1 cellular context compared by ENCODE assay signal in genomic region chr1:155563377-155564066, GRCh38.
TF ChIP-seq lines count a peak whose summit lies in the region.
"Not testable (repeated sequence)": the region's sequence is repeated elsewhere in the genome, so short reads cannot be mapped to it uniquely, and the experiment has no call there.

No MANE protein-coding gene starts in this region.

TF ChIP-seq in K562, 482 proteins besides CTCF, POLR2A, EP300 and RAD21 (continues in another document):
- TF ChIP-seq, protein P1, sequence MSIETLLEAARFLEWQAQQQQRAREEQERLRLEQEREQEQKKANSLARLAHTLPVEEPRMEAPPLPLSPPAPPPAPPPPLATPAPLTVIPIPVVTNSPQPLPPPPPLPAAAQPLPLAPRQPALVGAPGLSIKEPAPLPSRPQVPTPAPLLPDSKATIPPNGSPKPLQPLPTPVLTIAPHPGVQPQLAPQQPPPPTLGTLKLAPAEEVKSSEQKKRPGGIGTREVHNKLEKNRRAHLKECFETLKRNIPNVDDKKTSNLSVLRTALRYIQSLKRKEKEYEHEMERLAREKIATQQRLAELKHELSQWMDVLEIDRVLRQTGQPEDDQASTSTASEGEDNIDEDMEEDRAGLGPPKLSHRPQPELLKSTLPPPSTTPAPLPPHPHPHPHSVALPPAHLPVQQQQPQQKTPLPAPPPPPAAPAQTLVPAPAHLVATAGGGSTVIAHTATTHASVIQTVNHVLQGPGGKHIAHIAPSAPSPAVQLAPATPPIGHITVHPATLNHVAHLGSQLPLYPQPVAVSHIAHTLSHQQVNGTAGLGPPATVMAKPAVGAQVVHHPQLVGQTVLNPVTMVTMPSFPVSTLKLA (conservative IDR thresholded peaks at IDR 0.05), result peak; percentile 50 to 56; a peak in 1 of 4 replicates
- TF ChIP-seq TAF7 (tag; IDR thresholded peaks at IDR 0.05), result peak; percentile 0; the same call in 1 of the 2 replicates
- TF ChIP-seq CBFB (CRISPR knock-in tag; IDR thresholded peaks at IDR 0.05), result peak; percentile 88; the same call in 1 of the 2 replicates
- TF ChIP-seq, protein P2, sequence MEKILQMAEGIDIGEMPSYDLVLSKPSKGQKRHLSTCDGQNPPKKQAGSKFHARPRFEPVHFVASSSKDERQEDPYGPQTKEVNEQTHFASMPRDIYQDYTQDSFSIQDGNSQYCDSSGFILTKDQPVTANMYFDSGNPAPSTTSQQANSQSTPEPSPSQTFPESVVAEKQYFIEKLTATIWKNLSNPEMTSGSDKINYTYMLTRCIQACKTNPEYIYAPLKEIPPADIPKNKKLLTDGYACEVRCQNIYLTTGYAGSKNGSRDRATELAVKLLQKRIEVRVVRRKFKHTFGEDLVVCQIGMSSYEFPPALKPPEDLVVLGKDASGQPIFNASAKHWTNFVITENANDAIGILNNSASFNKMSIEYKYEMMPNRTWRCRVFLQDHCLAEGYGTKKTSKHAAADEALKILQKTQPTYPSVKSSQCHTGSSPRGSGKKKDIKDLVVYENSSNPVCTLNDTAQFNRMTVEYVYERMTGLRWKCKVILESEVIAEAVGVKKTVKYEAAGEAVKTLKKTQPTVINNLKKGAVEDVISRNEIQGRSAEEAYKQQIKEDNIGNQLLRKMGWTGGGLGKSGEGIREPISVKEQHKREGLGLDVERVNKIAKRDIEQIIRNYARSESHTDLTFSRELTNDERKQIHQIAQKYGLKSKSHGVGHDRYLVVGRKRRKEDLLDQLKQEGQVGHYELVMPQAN (IDR thresholded peaks at IDR 0.05; ENCODE audit: borderline replicate concordance), result peak; percentile 79; the same call in 1 of the 2 replicates
- TF ChIP-seq, protein P3, sequence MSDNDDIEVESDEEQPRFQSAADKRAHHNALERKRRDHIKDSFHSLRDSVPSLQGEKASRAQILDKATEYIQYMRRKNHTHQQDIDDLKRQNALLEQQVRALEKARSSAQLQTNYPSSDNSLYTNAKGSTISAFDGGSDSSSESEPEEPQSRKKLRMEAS (CRISPR knock-in tag; IDR thresholded peaks at IDR 0.05), result peak; percentile 16; the same call in 1 of the 2 replicates
- 0 out of 2 replicates have a peak, but pooled peaks have one; percentile 3 for TF ChIP-seq SOX6 (IDR thresholded peaks at IDR 0.05)
- 0 out of 2 replicates have a peak, but pooled peaks have one; percentile 27 for TF ChIP-seq ZNF197 (CRISPR knock-in tag; IDR thresholded peaks at IDR 0.05; ENCODE audit: low read depth)
- peak; percentile 62 for TF ChIP-seq GTF2E2 (tag; IDR thresholded peaks at IDR 0.05)
- TF ChIP-seq, protein P4, sequence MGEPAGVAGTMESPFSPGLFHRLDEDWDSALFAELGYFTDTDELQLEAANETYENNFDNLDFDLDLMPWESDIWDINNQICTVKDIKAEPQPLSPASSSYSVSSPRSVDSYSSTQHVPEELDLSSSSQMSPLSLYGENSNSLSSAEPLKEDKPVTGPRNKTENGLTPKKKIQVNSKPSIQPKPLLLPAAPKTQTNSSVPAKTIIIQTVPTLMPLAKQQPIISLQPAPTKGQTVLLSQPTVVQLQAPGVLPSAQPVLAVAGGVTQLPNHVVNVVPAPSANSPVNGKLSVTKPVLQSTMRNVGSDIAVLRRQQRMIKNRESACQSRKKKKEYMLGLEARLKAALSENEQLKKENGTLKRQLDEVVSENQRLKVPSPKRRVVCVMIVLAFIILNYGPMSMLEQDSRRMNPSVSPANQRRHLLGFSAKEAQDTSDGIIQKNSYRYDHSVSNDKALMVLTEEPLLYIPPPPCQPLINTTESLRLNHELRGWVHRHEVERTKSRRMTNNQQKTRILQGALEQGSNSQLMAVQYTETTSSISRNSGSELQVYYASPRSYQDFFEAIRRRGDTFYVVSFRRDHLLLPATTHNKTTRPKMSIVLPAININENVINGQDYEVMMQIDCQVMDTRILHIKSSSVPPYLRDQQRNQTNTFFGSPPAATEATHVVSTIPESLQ (CRISPR knock-in tag; IDR thresholded peaks at IDR 0.05), result peak; percentile 93; the same call in 1 of the 2 replicates
- not testable (repeated sequence) for TF ChIP-seq FOXM1 (IDR thresholded peaks at IDR 0.05; ENCODE audit: low read depth); MYC (CRISPR knock-in tag; IDR thresholded peaks at IDR 0.05; ENCODE audit: borderline replicate concordance, low read depth); NR2C2 (CRISPR knock-in tag; IDR thresholded peaks at IDR 0.05)
- 0 out of 2 replicates have a peak, but pooled peaks have one; percentile 33 for TF ChIP-seq FOXM1 (CRISPR knock-in tag; IDR thresholded peaks at IDR 0.05; ENCODE audit: low read depth)
- TF ChIP-seq SIN3A (IDR thresholded peaks at IDR 0.05; ENCODE audit: borderline replicate concordance in 2 of 2, control insufficient read depth in 1 of 2, low read depth in 2 of 2, low read length in 2 of 2), result 0 out of 4 replicates have a peak, but pooled peaks of 1 of the 2 experiments have one; percentile 65
- 0 out of 2 replicates have a peak, but pooled peaks have one; percentile 8 for TF ChIP-seq ZNF589 (CRISPR knock-in tag; IDR thresholded peaks at IDR 0.05; ENCODE audit: low read depth)
- TF ChIP-seq ARID4B (CRISPR knock-in tag; IDR thresholded peaks at IDR 0.05), result peak; percentile 46; the same call in 1 of the 2 replicates
- peak; percentile 34 for TF ChIP-seq L3MBTL2 (IDR thresholded peaks at IDR 0.05)
- 0 out of 4 replicates have a peak, but pooled peaks of 1 of the 2 experiments have one; percentile 28 for TF ChIP-seq SRF (CRISPR knock-in tag; IDR thresholded peaks at IDR 0.05)
- peak; percentile 77 for TF ChIP-seq CHD1 (IDR thresholded peaks at IDR 0.05; ENCODE audit: low read length)
- TF ChIP-seq POLR2H (tag; IDR thresholded peaks at IDR 0.05; ENCODE audit: low read depth), result 0 out of 2 replicates have a peak, but pooled peaks have one; percentile 38
- TF ChIP-seq FOXP1 (CRISPR knock-in tag; IDR thresholded peaks at IDR 0.05), result 0 out of 2 replicates have a peak, but pooled peaks have one; percentile 53
- peak; percentile 12 for TF ChIP-seq RBM39 (optimal IDR thresholded peaks at IDR 0.05; ENCODE audit: low read depth, low read length)
- TF ChIP-seq ZNF274 (IDR thresholded peaks at IDR 0.05; ENCODE audit: borderline replicate concordance, low read depth, low read length), result 0 out of 2 replicates have a peak, but pooled peaks have one; percentile 12
- TF ChIP-seq MLLT1 (IDR thresholded peaks at IDR 0.05), result 0 out of 4 replicates have a peak, but pooled peaks of 1 of the 2 experiments have one; percentile 8
- TF ChIP-seq, protein P5, sequence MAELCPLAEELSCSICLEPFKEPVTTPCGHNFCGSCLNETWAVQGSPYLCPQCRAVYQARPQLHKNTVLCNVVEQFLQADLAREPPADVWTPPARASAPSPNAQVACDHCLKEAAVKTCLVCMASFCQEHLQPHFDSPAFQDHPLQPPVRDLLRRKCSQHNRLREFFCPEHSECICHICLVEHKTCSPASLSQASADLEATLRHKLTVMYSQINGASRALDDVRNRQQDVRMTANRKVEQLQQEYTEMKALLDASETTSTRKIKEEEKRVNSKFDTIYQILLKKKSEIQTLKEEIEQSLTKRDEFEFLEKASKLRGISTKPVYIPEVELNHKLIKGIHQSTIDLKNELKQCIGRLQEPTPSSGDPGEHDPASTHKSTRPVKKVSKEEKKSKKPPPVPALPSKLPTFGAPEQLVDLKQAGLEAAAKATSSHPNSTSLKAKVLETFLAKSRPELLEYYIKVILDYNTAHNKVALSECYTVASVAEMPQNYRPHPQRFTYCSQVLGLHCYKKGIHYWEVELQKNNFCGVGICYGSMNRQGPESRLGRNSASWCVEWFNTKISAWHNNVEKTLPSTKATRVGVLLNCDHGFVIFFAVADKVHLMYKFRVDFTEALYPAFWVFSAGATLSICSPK (IDR thresholded peaks at IDR 0.05; ENCODE audit: borderline replicate concordance), result peak; percentile 32; the same call in 1 of the 2 replicates
- 0 out of 2 replicates have a peak, but pooled peaks have one; percentile 73 for TF ChIP-seq NFRKB (IDR thresholded peaks at IDR 0.05; ENCODE audit: low read depth)
- TF ChIP-seq FOXJ2 (tag; IDR thresholded peaks at IDR 0.05), result 0 out of 2 replicates have a peak, but pooled peaks have one; percentile 4
- TF ChIP-seq, protein P6, sequence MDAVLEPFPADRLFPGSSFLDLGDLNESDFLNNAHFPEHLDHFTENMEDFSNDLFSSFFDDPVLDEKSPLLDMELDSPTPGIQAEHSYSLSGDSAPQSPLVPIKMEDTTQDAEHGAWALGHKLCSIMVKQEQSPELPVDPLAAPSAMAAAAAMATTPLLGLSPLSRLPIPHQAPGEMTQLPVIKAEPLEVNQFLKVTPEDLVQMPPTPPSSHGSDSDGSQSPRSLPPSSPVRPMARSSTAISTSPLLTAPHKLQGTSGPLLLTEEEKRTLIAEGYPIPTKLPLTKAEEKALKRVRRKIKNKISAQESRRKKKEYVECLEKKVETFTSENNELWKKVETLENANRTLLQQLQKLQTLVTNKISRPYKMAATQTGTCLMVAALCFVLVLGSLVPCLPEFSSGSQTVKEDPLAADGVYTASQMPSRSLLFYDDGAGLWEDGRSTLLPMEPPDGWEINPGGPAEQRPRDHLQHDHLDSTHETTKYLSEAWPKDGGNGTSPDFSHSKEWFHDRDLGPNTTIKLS (IDR thresholded peaks at IDR 0.05; ENCODE audit: borderline replicate concordance, low read depth), result 0 out of 2 replicates have a peak, but pooled peaks have one; percentile 32
- TF ChIP-seq LCOR (CRISPR knock-in tag; IDR thresholded peaks at IDR 0.05), result 0 out of 2 replicates have a peak, but pooled peaks have one; percentile 2
- peak; percentile 74 for TF ChIP-seq TAF9B (IDR thresholded peaks at IDR 0.05; ENCODE audit: partially characterized antibody)
- TF ChIP-seq TCF3 (CRISPR knock-in tag; IDR thresholded peaks at IDR 0.05), result 0 out of 2 replicates have a peak, but pooled peaks have one; percentile 29
- TF ChIP-seq PHB2 (IDR thresholded peaks at IDR 0.05; ENCODE audit: low read depth), result 0 out of 2 replicates have a peak, but pooled peaks have one; percentile 9
- peak; percentile 39; the same call in 1 of the 2 replicates for TF ChIP-seq MYC (IDR thresholded peaks at IDR 0.05; ENCODE audit: low read depth, low read length)
- 0 out of 2 replicates have a peak, but pooled peaks have one; percentile 17 for TF ChIP-seq NFATC3 (IDR thresholded peaks at IDR 0.05)
- 0 out of 2 replicates have a peak, but pooled peaks have one; percentile 58 for TF ChIP-seq SREBF2 (CRISPR knock-in tag; IDR thresholded peaks at IDR 0.05)
- TF ChIP-seq NR1H2 (CRISPR knock-in tag; IDR thresholded peaks at IDR 0.05), result 0 out of 2 replicates have a peak, but pooled peaks have one; percentile 87
- TF ChIP-seq NR2C2 (tag; IDR thresholded peaks at IDR 0.05), result peak; percentile 46
- TF ChIP-seq HLTF (IDR thresholded peaks at IDR 0.05), result 0 out of 2 replicates have a peak, but pooled peaks have one; percentile 3
- TF ChIP-seq ZNF263 (CRISPR knock-in tag; IDR thresholded peaks at IDR 0.05; ENCODE audit: borderline replicate concordance), result 0 out of 2 replicates have a peak, but pooled peaks have one; percentile 3
- TF ChIP-seq SMARCA4 (IDR thresholded peaks at IDR 0.05), result peak; percentile 37; the same call in 1 of the 2 replicates
- 0 out of 2 replicates have a peak, but pooled peaks have one; percentile 3 for TF ChIP-seq TAL1 (IDR thresholded peaks at IDR 0.05)
- TF ChIP-seq SAP30 (IDR thresholded peaks at IDR 0.05; ENCODE audit: borderline replicate concordance, insufficient read depth, low read depth, low read length, poor library complexity, severe bottlenecking), result peak; percentile 51
- peak; percentile 11 for TF ChIP-seq PRPF4 (IDR thresholded peaks at IDR 0.05; ENCODE audit: insufficient read depth, low read depth, low read length, poor library complexity, severe bottlenecking)
- peak; percentile 69 for TF ChIP-seq ZNF12 (CRISPR knock-in tag; IDR thresholded peaks at IDR 0.05)
